In the genomic region with DNA sequence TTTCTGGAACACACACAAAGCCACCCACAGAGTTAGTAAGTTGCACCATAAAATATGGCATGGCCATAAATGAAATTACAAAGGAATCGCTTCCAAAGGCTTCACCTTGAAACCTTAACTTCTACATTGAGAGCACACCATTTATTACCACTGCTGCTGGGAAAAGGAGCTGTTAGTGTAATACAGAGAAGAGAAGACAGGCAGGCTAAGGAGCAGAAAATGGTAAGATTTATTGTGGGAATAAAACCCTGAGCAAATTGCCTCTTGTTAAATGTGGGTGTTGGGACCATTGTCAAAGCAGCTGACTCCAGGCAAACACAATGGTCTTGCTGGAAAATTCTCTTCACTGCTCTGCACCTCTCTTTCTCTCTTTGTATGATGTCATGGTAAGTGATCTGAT, we compare ENCODE assay signal across 23 cellular contexts.
"Had no signal": no experiment of that assay in that cellular context is flagged by ENCODE, and none has a peak within 500 bp of the region (broad histone marks: within the 10 kb centered on the region; RNA-seq: fewer than 3 reads in every experiment).

No MANE protein-coding gene starts in this region.

- H3K27me3 ChIP-seq: colonic mucosa, esophagus squamous epithelium, gastrocnemius medialis, left lung had no signal

- H3K4me3 ChIP-seq: colonic mucosa, esophagus squamous epithelium, gastrocnemius medialis, heart right ventricle, left lung, lower lobe of right lung had no signal

- H3K4me1 ChIP-seq: colonic mucosa, esophagus squamous epithelium, gastrocnemius medialis, heart right ventricle, left lung, lower lobe of right lung had no signal

- H3K9me3 ChIP-seq: colonic mucosa, esophagus squamous epithelium, gastrocnemius medialis, left lung, lower lobe of right lung had no signal

- DNase-seq: colonic mucosa; cortex of kidney; effector CD8-positive, alpha-beta T cell; effector memory CD8-positive, alpha-beta T cell; endodermal cell; erythroblast; esophagus squamous epithelium; foreskin fibroblast; foreskin melanocyte; gastrocnemius medialis; glutamatergic neuron; head of caudate nucleus; heart right ventricle; hypothalamus; immature natural killer cell; islet precursor cell; left cardiac atrium; left lung; left ventricle myocardium superior; lower lobe of right lung; mesenchymal stem cell had no signal

- H3K36me3 ChIP-seq: colonic mucosa, esophagus squamous epithelium, gastrocnemius medialis, heart right ventricle, left lung, lower lobe of right lung had no signal

- ATAC-seq: effector memory CD8-positive, alpha-beta T cell; esophagus mucosa; gastrocnemius medialis; heart right ventricle; left cardiac atrium; left lung; left ventricle myocardium superior; lower lobe of right lung had no signal

- FAIRE-seq: endometrium had no signal
